Comparison of ENCODE assay signal across 19 cellular contexts in genomic region chr10:71521504-71522290, GRCh38.
"Had no signal": no experiment of that assay in that cellular context is flagged by ENCODE, and none has a peak within 500 bp of the region (broad histone marks: within the 10 kb centered on the region; RNA-seq: fewer than 3 reads in every experiment).

No MANE protein-coding gene starts in this region.

- H3K9me3 Mint-ChIP-seq: activated CD4-positive, alpha-beta T cell treated with anti-CD3 and anti-CD28 coated beads, Interleukin-2, amount 10 ng/mL, durations not matched to agents 7 days and 5 days; activated naive CD4-positive, alpha-beta T cell treated with anti-CD3 and anti-CD28 coated beads, Interleukin-2, amount 50 U/mL, for 72 hours; activated T-helper 1 cell treated with anti-CD3 and anti-CD28 coated beads, Interleukin-12 subunit alpha, Interleukin-12 subunit beta, Interleukin-2, Interleukin-4 antibody, amounts not matched to agents 30 ng/mL and 10 ng/mL and 1 ng/mL, durations not matched to agents 14 hours and 24 hours and 36 hours; natural killer cell; T-helper 2 cell treated with Interferon-gamma antibody and Interleukin-4, amounts not matched to agents 5 μg/mL and 100 μg/mL, for 36 hours had no signal

- H3K27ac ChIP-seq: cardiac muscle cell, lower lobe of right lung, sigmoid colon, spleen, testis, VCaP had no signal

- DNase-seq: activated CD4-positive, alpha-beta T cell treated with anti-CD3 and anti-CD28 coated beads, Interleukin-2, amount 10 ng/mL, durations not matched to agents 7 days and 5 days; activated CD4-positive, CD25-positive, alpha-beta regulatory T cell treated with anti-CD3 and anti-CD28 coated beads, Interleukin-2, amount 50 U/mL, for 72 hours; activated CD8-positive, alpha-beta T cell treated with anti-CD3 and anti-CD28 coated beads, Interleukin-2, amount 10 ng/mL, durations not matched to agents 7 days and 5 days; aorta; lower lobe of right lung; natural killer cell; nucleus accumbens; sigmoid colon; spleen; stimulated activated CD4-positive, alpha-beta T cell treated with anti-CD3 and anti-CD28 coated beads, Interleukin-4, amount 100 ng/mL, for 1 hour; stimulated activated naive CD4-positive, alpha-beta T cell; testis had no signal

- H3K4me1 ChIP-seq: lower lobe of right lung, sigmoid colon, spleen had no signal

- H3K4me3 ChIP-seq: cardiac muscle cell, lower lobe of right lung, sigmoid colon, spleen, testis had no signal

- H3K27me3 Mint-ChIP-seq: activated CD4-positive, alpha-beta T cell treated with anti-CD3 and anti-CD28 coated beads, Interleukin-2, amount 10 ng/mL, durations not matched to agents 7 days and 5 days had no signal

- H3K9me3 ChIP-seq: lower lobe of right lung, sigmoid colon, spleen, testis had no signal

- ATAC-seq: activated CD8-positive, alpha-beta T cell treated with anti-CD3 and anti-CD28 coated beads, Interleukin-2, amount 10 ng/mL, durations not matched to agents 7 days and 5 days; activated naive CD4-positive, alpha-beta T cell treated with anti-CD3 and anti-CD28 coated beads, Interleukin-2, amount 50 U/mL, for 72 hours; left lobe of liver; natural killer cell; SK-N-SH treated with all-trans-retinoic acid at 6 μM for 48 hours had no signal

- H3K4me3 Mint-ChIP-seq: activated CD4-positive, alpha-beta T cell treated with anti-CD3 and anti-CD28 coated beads, Interleukin-2, amount 10 ng/mL, durations not matched to agents 7 days and 5 days; activated CD8-positive, alpha-beta T cell treated with anti-CD3 and anti-CD28 coated beads, Interleukin-2, amount 10 ng/mL, durations not matched to agents 7 days and 5 days; activated T-helper 1 cell treated with anti-CD3 and anti-CD28 coated beads, Interleukin-12 subunit alpha, Interleukin-12 subunit beta, Interleukin-2, Interleukin-4 antibody, amounts not matched to agents 30 ng/mL and 10 ng/mL and 1 ng/mL, durations not matched to agents 14 hours and 24 hours and 36 hours; natural killer cell; T-helper 2 cell treated with Interferon-gamma antibody and Interleukin-4, amounts not matched to agents 5 μg/mL and 100 μg/mL, for 36 hours had no signal

- H3K27me3 ChIP-seq: cardiac muscle cell, testis had no signal

- H3K4me1 Mint-ChIP-seq: activated CD4-positive, alpha-beta T cell treated with anti-CD3 and anti-CD28 coated beads, Interleukin-2, amount 10 ng/mL, durations not matched to agents 7 days and 5 days; natural killer cell had no signal

- H3K36me3 Mint-ChIP-seq: activated naive CD4-positive, alpha-beta T cell treated with anti-CD3 and anti-CD28 coated beads, Interleukin-2, amount 50 U/mL, for 72 hours; natural killer cell had no signal

- H3K36me3 ChIP-seq: cardiac muscle cell, lower lobe of right lung, sigmoid colon, spleen had no signal

- H3K27ac Mint-ChIP-seq: activated CD4-positive, alpha-beta T cell treated with anti-CD3 and anti-CD28 coated beads, Interleukin-2, amount 10 ng/mL, durations not matched to agents 7 days and 5 days; activated CD8-positive, alpha-beta T cell treated with anti-CD3 and anti-CD28 coated beads, Interleukin-2, amount 10 ng/mL, durations not matched to agents 7 days and 5 days; activated naive CD4-positive, alpha-beta T cell treated with anti-CD3 and anti-CD28 coated beads, Interleukin-2, amount 50 U/mL, for 72 hours; activated T-helper 1 cell treated with anti-CD3 and anti-CD28 coated beads, Interleukin-12 subunit alpha, Interleukin-12 subunit beta, Interleukin-2, Interleukin-4 antibody, amounts not matched to agents 30 ng/mL and 10 ng/mL and 1 ng/mL, durations not matched to agents 14 hours and 24 hours and 36 hours; natural killer cell; T-helper 2 cell treated with Interferon-gamma antibody and Interleukin-4, amounts not matched to agents 5 μg/mL and 100 μg/mL, for 36 hours had no signal
